Comparison of ENCODE assay signal across 11 cellular contexts in the genomic region with DNA sequence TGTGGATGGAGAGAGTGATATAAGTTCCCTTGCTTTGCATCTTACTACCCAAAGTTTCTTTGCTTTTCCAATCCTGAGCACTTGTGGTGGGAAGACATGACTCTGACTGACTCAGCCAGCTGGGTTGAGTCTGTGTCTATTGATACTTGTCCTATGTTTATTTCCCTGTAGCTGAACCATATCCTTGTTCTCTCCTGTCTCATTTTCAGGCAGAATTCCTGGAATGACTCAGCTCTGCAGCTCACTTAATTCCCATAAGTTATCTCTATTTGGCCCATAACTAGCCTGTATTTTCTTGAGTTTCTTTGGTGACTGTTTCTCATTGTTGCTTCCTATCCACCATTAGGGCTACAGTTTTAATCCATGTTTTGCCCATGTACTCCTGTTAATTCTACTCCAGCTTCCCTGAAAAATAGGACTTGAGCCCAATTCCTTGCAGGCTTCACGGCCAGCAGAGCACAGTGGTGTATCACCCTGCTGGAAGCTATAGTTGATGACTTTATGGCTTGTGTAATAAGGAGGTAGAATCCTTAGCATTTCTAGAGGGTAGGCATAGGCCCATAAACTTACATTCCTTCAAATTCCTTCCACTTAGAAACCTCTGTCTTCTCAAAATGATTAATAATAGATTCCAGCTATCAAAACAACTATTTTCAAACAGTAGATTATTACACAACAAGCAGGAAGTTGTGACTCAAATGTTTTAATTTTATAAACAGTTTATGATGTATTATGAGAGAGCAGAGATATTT.
A peak's percentile ranks its signal among the peaks of the same experiment; 100 is the strongest.
DNase-seq lines count a peak whose midpoint lies in the region; ATAC-seq and TF ChIP-seq lines count a peak whose summit lies in the region.
"Had no signal": no experiment of that assay in that cellular context is flagged by ENCODE, and none has a peak within 500 bp of the region (broad histone marks: within the 10 kb centered on the region; RNA-seq: fewer than 3 reads in every experiment).

No MANE protein-coding gene starts in this region.

- H3K36me3 Mint-ChIP-seq in nephron (ENCODE audit: low read depth): no peaks in the 10 kb centered on the region
- H3K36me3 Mint-ChIP-seq: type B pancreatic cell had no signal

- no peaks in the 10 kb centered on the region for H3K27me3 Mint-ChIP-seq in nephron (ENCODE audit: low read depth)
- H3K27me3 Mint-ChIP-seq: type B pancreatic cell had no signal

- no peaks in the 10 kb centered on the region for H3K9me3 ChIP-seq in Panc1 (ENCODE audit: control insufficient read depth, insufficient read depth, low read depth, low read length)
- no peaks in the 10 kb centered on the region for H3K9me3 ChIP-seq in fibroblast of lung (ENCODE audit: control insufficient read depth, insufficient read depth, low read depth, low read length)

- H4K20me1 ChIP-seq in fibroblast of lung (ENCODE audit: control insufficient read depth, extremely low read depth, insufficient read depth, low read length): no peaks in the 10 kb centered on the region
- H4K20me1 ChIP-seq: BLaER1 treated with 17β-estradiol and CSF1 and Interleukin-3, amounts not matched to agents 10 nM and 100 nM had no signal

- H3K9ac ChIP-seq in fibroblast of lung (ENCODE audit: insufficient read depth, low read length): no peak overlapping the region
- H3K9ac ChIP-seq: BLaER1 treated with 17β-estradiol and CSF1 and Interleukin-3, amounts not matched to agents 10 nM and 100 nM had no signal

- peaks cover 9% of the 10 kb centered on the region for H3K4me1 Mint-ChIP-seq in nephron

- H3K36me3 ChIP-seq in Panc1 (ENCODE audit: control insufficient read depth, insufficient read depth, low read length) (no peaks in the 10 kb centered on the region), fibroblast of lung (ENCODE audit: control insufficient read depth, insufficient read depth, low read length) (no peaks in the 10 kb centered on the region)
- H3K36me3 ChIP-seq: BLaER1 treated with 17β-estradiol and CSF1 and Interleukin-3, amounts not matched to agents 10 nM and 100 nM had no signal

- H3K27ac ChIP-seq in Panc1 (ENCODE audit: low read length) (no peak overlapping the region), fibroblast of lung (ENCODE audit: insufficient read depth, low read length) (peak overlapping the region; percentile 93)

- TF ChIP-seq CTCF in Panc1 (IDR thresholded peaks at IDR 0.05) (no peak; the same call in 1 of the 2 replicates), fibroblast of lung (conservative IDR thresholded peaks at IDR 0.05 in 1 of 2, IDR thresholded peaks at IDR 0.05 in 1 of 2; ENCODE audit: low read depth in 1 of 2, low read length in 2 of 2) (peak in 1 of 2 donors; percentile 21), nephron (IDR thresholded peaks at IDR 0.05; ENCODE audit: unreplicated experiment in 3 of 3) (no peak), GM13977 (IDR thresholded peaks at IDR 0.05; ENCODE audit: extremely low read depth, insufficient read depth, missing control alignments) (no peak)

- peak overlapping the region; percentile 76 for H3K4me2 ChIP-seq in fibroblast of lung (ENCODE audit: extremely low read depth, insufficient read depth, low read length)

- no peaks in the 10 kb centered on the region for H3K79me2 ChIP-seq in fibroblast of lung (ENCODE audit: control insufficient read depth, insufficient read depth, low read length)

- peak overlapping the region; percentile 0 to 41 (median 5) for H3K27ac Mint-ChIP-seq in nephron
- H3K27ac Mint-ChIP-seq: type B pancreatic cell had no signal

- intact Hi-C loops in Panc1 (cut with micrococcal nuclease; ENCODE audit: unreplicated experiment): no loop called here

- peak; percentile 66 for DNase-seq in ACHN
- DNase-seq in Panc1 (ENCODE audit: low read depth, low spot score): no peak
- peak; percentile 95 to 98 for DNase-seq in fibroblast of lung (ENCODE audit: low read depth in 2 of 2)
- DNase-seq in GM13977 (ENCODE audit: low spot score): no peak
- DNase-seq in NCI-H446 (lab: John Stamatoyannopoulos, UW): no peak
- DNase-seq: activated CD4-positive, alpha-beta T cell treated with anti-CD3 and anti-CD28 coated beads, Interleukin-2, amount 50 U/mL, for 4 hours had no signal

- no peak overlapping the region for H2AFZ ChIP-seq in fibroblast of lung (ENCODE audit: low read length)

- H3K27me3 ChIP-seq in Panc1 (ENCODE audit: control insufficient read depth, insufficient read depth, low read length) (no peaks in the 10 kb centered on the region), fibroblast of lung (ENCODE audit: control insufficient read depth, insufficient read depth, low read length) (no peaks in the 10 kb centered on the region)
- H3K27me3 ChIP-seq: BLaER1 treated with 17β-estradiol and CSF1 and Interleukin-3, amounts not matched to agents 10 nM and 100 nM had no signal

- no peak overlapping the region for H3K4me3 Mint-ChIP-seq in nephron
- H3K4me3 Mint-ChIP-seq: type B pancreatic cell had no signal

- no TSS peak for BruUV-seq in Panc1 (replicated peaks; lab: Mats Ljungman, UMichigan)

- 0 out of 2 replicates have a peak, but pooled peaks have one; percentile 42 for ATAC-seq in Panc1
- no peak for ATAC-seq in GM18519 (IDR thresholded peaks at IDR 0.05; ENCODE audit: low FRiP score, unreplicated experiment)
- ATAC-seq in GM18517 (IDR thresholded peaks at IDR 0.05; ENCODE audit: unreplicated experiment): no peak

- CTCF ChIA-PET in Panc1 (lab: Charles Lee): no interaction called here

- POLR2A ChIA-PET in Panc1 (lab: Charles Lee): no interaction called here

- H3K9me3 Mint-ChIP-seq in nephron: no peaks in the 10 kb centered on the region
- H3K9me3 Mint-ChIP-seq: type B pancreatic cell had no signal

- H3K4me3 ChIP-seq in Panc1 (ENCODE audit: low read depth in 2 of 2, low read length in 2 of 2) (no peak overlapping the region), fibroblast of lung (replicated peaks in 1 of 4; ENCODE audit: control extremely low read depth in 1 of 4, insufficient read depth in 1 of 4, low read depth in 3 of 4, low read length in 4 of 4) (peak overlapping the region in 1 of 4 experiments; percentile 1)
- H3K4me3 ChIP-seq: BLaER1 treated with 17β-estradiol and CSF1 and Interleukin-3, amounts not matched to agents 10 nM and 100 nM had no signal

- no peaks in the 10 kb centered on the region for H3K4me1 ChIP-seq in Panc1 (ENCODE audit: control insufficient read depth, insufficient read depth, low read length)
- peaks cover 11% of the 10 kb centered on the region for H3K4me1 ChIP-seq in fibroblast of lung (ENCODE audit: control insufficient read depth, extremely low read depth, insufficient read depth, low read length)

- in situ Hi-C loops in ACHN (cut with HindIII; ENCODE audit: low pct_ligation_motif_present, low pct_unique_long_range_greater_than_20kb, low sequenced_read_pairs) (no loop called here), Panc1 (cut with HindIII; ENCODE audit: low pct_unique_long_range_greater_than_20kb, low sequenced_read_pairs) (no loop called here), GM13977 (cut with MboI; ENCODE audit: low pct_unique_long_range_greater_than_20kb, low sequenced_read_pairs, unreplicated experiment) (no loop called here)

Comparison
In these comparisons a context has a peak if more than half of its experiments do, and no peak if none do; other contexts are left out.
1. DNase-seq: peak in ACHN (single experiment) and fibroblast of lung (2 of 2); none in Panc1 (single experiment), GM13977 (single experiment) and NCI-H446 (0 of 2).